ENCODE assay signal across 21 cellular contexts in the genomic region with DNA sequence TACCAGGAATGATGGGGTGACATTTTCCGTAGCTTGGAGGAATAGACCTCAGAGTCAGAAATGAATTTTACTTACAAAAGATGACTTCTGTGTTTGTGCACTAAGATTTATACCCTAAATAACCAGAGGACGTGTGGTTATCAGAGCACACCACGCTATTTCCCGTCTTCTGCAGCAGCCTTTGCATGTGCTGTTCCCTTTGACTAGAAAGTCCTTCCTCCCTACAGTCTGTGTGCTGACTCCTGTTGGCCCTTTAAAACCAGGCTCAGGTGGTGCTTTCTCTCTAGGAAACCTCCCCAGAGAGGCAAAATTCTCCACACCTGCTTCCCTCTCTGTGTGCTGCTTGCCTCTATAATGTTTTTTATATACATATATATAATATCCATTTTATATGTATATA.
"Had no signal": no experiment of that assay in that cellular context is flagged by ENCODE, and none has a peak within 500 bp of the region (broad histone marks: within the 10 kb centered on the region; RNA-seq: fewer than 3 reads in every experiment).

No MANE protein-coding gene starts in this region.

- H3K9me3 Mint-ChIP-seq: activated CD4-positive, alpha-beta memory T cell treated with anti-CD3 and anti-CD28 coated beads, Interleukin-2, amount 10 ng/mL, durations not matched to agents 7 days and 5 days; activated CD4-positive, alpha-beta T cell treated with anti-CD3 and anti-CD28 coated beads, Interleukin-2, amount 10 ng/mL, durations not matched to agents 24 days and 14 days; activated naive CD4-positive, alpha-beta T cell treated with anti-CD3 and anti-CD28 coated beads, Interleukin-2, amount 10 ng/mL, durations not matched to agents 7 days and 5 days; activated naive CD8-positive, alpha-beta T cell treated with anti-CD3 and anti-CD28 coated beads, Interleukin-2, amount 50 U/mL, for 24 hours; endodermal cell; natural killer cell treated with Interleukin-12 subunit alpha and Interleukin-12 subunit beta and Interleukin-15 and Interleukin-18, amount 100 ng/mL, for 72 hours; T-cell; T-helper 2 cell treated with Interferon-gamma antibody and Interleukin-4, amounts not matched to agents 5 μg/mL and 100 μg/mL, for 36 hours had no signal

- ATAC-seq: activated CD4-positive, CD25-positive, alpha-beta regulatory T cell treated with anti-CD3 and anti-CD28 coated beads, Interleukin-2, amount 50 U/mL, for 24 hours; activated naive CD8-positive, alpha-beta T cell treated with anti-CD3 and anti-CD28 coated beads, Interleukin-2, amount 50 U/mL, for 24 hours; mucosa of descending colon; natural killer cell treated with Interleukin-12 subunit alpha and Interleukin-12 subunit beta and Interleukin-15 and Interleukin-18, amount 100 ng/mL, for 72 hours; stimulated activated naive CD8-positive, alpha-beta T cell treated with anti-CD3 and anti-CD28 coated beads, Interleukin-15, Interleukin-2, amounts not matched to agents 100 U/mL and 50 U/mL, for 24 hours; T-cell had no signal

- H3K36me3 Mint-ChIP-seq: activated naive CD4-positive, alpha-beta T cell treated with anti-CD3 and anti-CD28 coated beads, Interleukin-2, amount 10 ng/mL, durations not matched to agents 7 days and 5 days; natural killer cell treated with Interleukin-12 subunit alpha and Interleukin-12 subunit beta and Interleukin-15 and Interleukin-18, amount 100 ng/mL, for 72 hours; T-cell had no signal

- H3K27me3 Mint-ChIP-seq: activated CD4-positive, alpha-beta T cell treated with anti-CD3 and anti-CD28 coated beads, Interleukin-2, amount 10 ng/mL, durations not matched to agents 24 days and 14 days had no signal

- H3K27ac Mint-ChIP-seq: activated CD4-positive, alpha-beta memory T cell treated with anti-CD3 and anti-CD28 coated beads, Interleukin-2, amount 10 ng/mL, durations not matched to agents 7 days and 5 days; activated CD4-positive, alpha-beta T cell treated with anti-CD3 and anti-CD28 coated beads, Interleukin-2, amount 10 ng/mL, durations not matched to agents 24 days and 14 days; activated naive CD4-positive, alpha-beta T cell treated with anti-CD3 and anti-CD28 coated beads, Interleukin-2, amount 10 ng/mL, durations not matched to agents 7 days and 5 days; activated naive CD8-positive, alpha-beta T cell treated with anti-CD3 and anti-CD28 coated beads, Interleukin-2, amount 50 U/mL, for 24 hours; endodermal cell; T-helper 2 cell treated with Interferon-gamma antibody and Interleukin-4, amounts not matched to agents 5 μg/mL and 100 μg/mL, for 36 hours had no signal

- H3K4me3 Mint-ChIP-seq: activated CD4-positive, alpha-beta memory T cell treated with anti-CD3 and anti-CD28 coated beads, Interleukin-2, amount 10 ng/mL, durations not matched to agents 7 days and 5 days; activated CD4-positive, alpha-beta T cell treated with anti-CD3 and anti-CD28 coated beads, Interleukin-2, amount 10 ng/mL, durations not matched to agents 24 days and 14 days; activated naive CD4-positive, alpha-beta T cell treated with anti-CD3 and anti-CD28 coated beads, Interleukin-2, amount 10 ng/mL, durations not matched to agents 7 days and 5 days; activated naive CD8-positive, alpha-beta T cell treated with anti-CD3 and anti-CD28 coated beads, Interleukin-2, amount 50 U/mL, for 24 hours; endodermal cell; natural killer cell treated with Interleukin-12 subunit alpha and Interleukin-12 subunit beta and Interleukin-15 and Interleukin-18, amount 100 ng/mL, for 72 hours; T-cell; T-helper 2 cell treated with Interferon-gamma antibody and Interleukin-4, amounts not matched to agents 5 μg/mL and 100 μg/mL, for 36 hours had no signal

- DNase-seq: activated CD4-positive, alpha-beta memory T cell treated with anti-CD3 and anti-CD28 coated beads, Interleukin-2, amount 10 ng/mL, durations not matched to agents 7 days and 5 days; activated CD4-positive, alpha-beta T cell treated with anti-CD3 and anti-CD28 coated beads, Interleukin-2, amount 10 ng/mL, durations not matched to agents 24 days and 14 days; activated naive CD4-positive, alpha-beta T cell treated with anti-CD3 and anti-CD28 coated beads, Interleukin-2, amount 10 ng/mL, durations not matched to agents 7 days and 5 days; activated naive CD8-positive, alpha-beta T cell treated with anti-CD3 and anti-CD28 coated beads, Interleukin-2, amount 50 U/mL, for 24 hours; activated T-cell treated with anti-CD3 and anti-CD28 coated beads, Interleukin-2, amount 50 U/mL, for 48 hours; amygdala; caudate nucleus; endodermal cell; left ventricle myocardium inferior; mucosa of descending colon; right lobe of liver; stimulated activated CD4-positive, alpha-beta T cell treated with anti-CD3 and anti-CD28 coated beads, Interleukin-12 subunit alpha, Interleukin-12 subunit beta, amount 100 ng/mL, for 4 hours; stimulated activated CD4-positive, alpha-beta T cell treated with anti-CD3 and anti-CD28 coated beads, Interleukin-4, amount 100 ng/mL, for 1 hour; stimulated activated naive CD8-positive, alpha-beta T cell treated with anti-CD3 and anti-CD28 coated beads, Interleukin-15, Interleukin-2, amounts not matched to agents 100 U/mL and 50 U/mL, for 24 hours; T-cell; trophoblast cell; uterus; WERI-Rb-1 had no signal
